In the genomic region with DNA sequence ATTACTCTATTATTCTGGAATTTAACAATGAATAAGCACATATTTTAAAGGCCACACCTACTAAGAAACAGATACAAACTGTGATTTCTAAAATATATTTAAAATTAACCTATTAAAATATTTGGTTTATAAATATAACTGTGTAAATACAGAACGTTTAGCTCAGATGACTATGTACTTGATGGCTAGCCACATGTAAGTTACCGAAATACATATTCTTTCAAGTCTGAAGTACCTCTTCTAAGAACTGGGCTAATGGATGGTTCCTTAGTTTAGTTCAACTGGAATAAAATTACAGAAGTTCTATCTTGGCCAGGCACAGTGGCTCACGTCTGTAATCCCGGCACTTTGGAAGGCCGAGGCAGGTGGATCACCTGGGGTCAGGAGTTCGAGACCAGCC, we compare ENCODE assay signal across 21 cellular contexts. TPM values are rescaled to one million over a fixed set of nuclear protein-coding genes. Genes with fewer than 3 reads are reported as not detected.
DNase-seq lines count a peak whose midpoint lies in the region; ATAC-seq, FAIRE-seq and TF ChIP-seq lines count a peak whose summit lies in the region.
"Had no signal": no experiment of that assay in that cellular context is flagged by ENCODE, and none has a peak within 500 bp of the region (broad histone marks: within the 10 kb centered on the region; RNA-seq: fewer than 3 reads in every experiment).

No MANE protein-coding gene starts in this region.

- TF ChIP-seq RAD21 in A549 (conservative IDR thresholded peaks at IDR 0.05 in 1 of 2, IDR thresholded peaks at IDR 0.05 in 1 of 2) = no peak

- POLR2A ChIA-PET in A549 (lab: Yijun Ruan, JAX) = no interaction called here

- no peak overlapping the region for H3K4me3 Mint-ChIP-seq in HFFc6
- no peak overlapping the region for H3K4me3 Mint-ChIP-seq in T-helper 17 cell
- H3K4me3 Mint-ChIP-seq: CD4-positive, CD25-positive, alpha-beta regulatory T cell; CD8-positive, alpha-beta memory T cell; H9 had no signal

- H3K27ac ChIP-seq in A549 (no peak overlapping the region), left lung (no peak overlapping the region)
- H3K27ac ChIP-seq: KMS-11 had no signal

- no peaks in the 10 kb centered on the region for H3K27me3 ChIP-seq in left lung

- H3K36me3 Mint-ChIP-seq in HFFc6 (ENCODE audit: low read depth) (peaks cover 12% of the 10 kb centered on the region), T-helper 17 cell (ENCODE audit: low read depth) (no peaks in the 10 kb centered on the region)

- H3K4me1 Mint-ChIP-seq in HFFc6 (ENCODE audit: low read depth) = peaks cover 18% of the 10 kb centered on the region
- peaks cover 5% of the 10 kb centered on the region for H3K4me1 Mint-ChIP-seq in T-helper 17 cell
- H3K4me1 Mint-ChIP-seq: CD8-positive, alpha-beta memory T cell had no signal

- H3K27ac Mint-ChIP-seq in HFFc6 (0 out of 2 replicates have a peak overlapping the region, but pooled peaks have one; percentile 24), T-helper 17 cell (no peak overlapping the region)
- H3K27ac Mint-ChIP-seq: CD4-positive, CD25-positive, alpha-beta regulatory T cell; H9 had no signal

- H3K36me3 ChIP-seq in left lung = no peaks in the 10 kb centered on the region

- no peaks in the 10 kb centered on the region for H3K27me3 Mint-ChIP-seq in HFFc6 (ENCODE audit: insufficient read depth)
- H3K27me3 Mint-ChIP-seq in T-helper 17 cell = no peaks in the 10 kb centered on the region
- H3K27me3 Mint-ChIP-seq: CD4-positive, CD25-positive, alpha-beta regulatory T cell; CD8-positive, alpha-beta memory T cell had no signal

- H3K4me3 ChIP-seq in A549 (no peak overlapping the region), left lung (no peak overlapping the region)

- DNase-seq in A549 (ENCODE audit: low read depth in 1 of 2, low spot score in 1 of 2) (no peak), HFFc6 (no peak), left lung (no peak), T-helper 17 cell (no peak), CD1c-positive myeloid dendritic cell (ENCODE audit: extremely low spot score) (no peak)
- DNase-seq: AML-193; CD4-positive, CD25-positive, alpha-beta regulatory T cell; CD8-positive, alpha-beta memory T cell; COR-L47; DMS 273 treated with DMSO at 0.1 percent for 48 hours; DMS53; DND-41; EL; GOT3; H9 had no signal

- 81% methylated on average over 6 of the region's 6 CpGs for WGBS in A549 (ENCODE audit: missing lambda C conversion rate)

- TF ChIP-seq CTCF in A549 (IDR thresholded peaks at IDR 0.05) (no peak), HFFc6 (IDR thresholded peaks at IDR 0.05) (no peak), left lung (IDR thresholded peaks at IDR 0.05) (no peak)

- no peak for TF ChIP-seq EP300 in A549 (IDR thresholded peaks at IDR 0.05)

- TF ChIP-seq POLR2A in A549 (IDR thresholded peaks at IDR 0.05; ENCODE audit: low read length) = no peak

- intact Hi-C loops in left lung (cut with DNase I) = no loop called here

- H3K4me1 ChIP-seq in A549 (no peaks in the 10 kb centered on the region), left lung (no peaks in the 10 kb centered on the region)

- FAIRE-seq in A549 (lab: Jason Lieb, UNC) = peak; percentile 51
- peak; percentile 41 for FAIRE-seq in TTC549 (lab: Jason Lieb, UNC)
- FAIRE-seq: GM12892 had no signal

- H3K9me3 Mint-ChIP-seq in HFFc6 = no peaks in the 10 kb centered on the region
- H3K9me3 Mint-ChIP-seq: CD4-positive, CD25-positive, alpha-beta regulatory T cell; H9 had no signal

- no peak for ATAC-seq in A549
- peak; percentile 74 for ATAC-seq in left lung
- ATAC-seq in GM18519 (IDR thresholded peaks at IDR 0.05; ENCODE audit: low FRiP score, unreplicated experiment) = no peak
- no peak for ATAC-seq in T-helper 17 cell
- no peak for ATAC-seq in GM21825 (IDR thresholded peaks at IDR 0.05; ENCODE audit: unreplicated experiment)

- H3K9me3 ChIP-seq in A549 = no peaks in the 10 kb centered on the region
- H3K9me3 ChIP-seq in left lung = no peaks in the 10 kb centered on the region
- H3K9me3 ChIP-seq in T-helper 17 cell (ENCODE audit: control insufficient read depth, low read length, poor library complexity, severe bottlenecking) = no peaks in the 10 kb centered on the region

- no peak overlapping the region for H3K4me2 ChIP-seq in A549
- H3K4me2 ChIP-seq: KMS-11 had no signal

- CTCF ChIA-PET in A549 (lab: Yijun Ruan, JAX) = no interaction called here

TF ChIP-seq in A549, 52 proteins besides CTCF, POLR2A, EP300 and RAD21:
- TF ChIP-seq, protein P1, sequence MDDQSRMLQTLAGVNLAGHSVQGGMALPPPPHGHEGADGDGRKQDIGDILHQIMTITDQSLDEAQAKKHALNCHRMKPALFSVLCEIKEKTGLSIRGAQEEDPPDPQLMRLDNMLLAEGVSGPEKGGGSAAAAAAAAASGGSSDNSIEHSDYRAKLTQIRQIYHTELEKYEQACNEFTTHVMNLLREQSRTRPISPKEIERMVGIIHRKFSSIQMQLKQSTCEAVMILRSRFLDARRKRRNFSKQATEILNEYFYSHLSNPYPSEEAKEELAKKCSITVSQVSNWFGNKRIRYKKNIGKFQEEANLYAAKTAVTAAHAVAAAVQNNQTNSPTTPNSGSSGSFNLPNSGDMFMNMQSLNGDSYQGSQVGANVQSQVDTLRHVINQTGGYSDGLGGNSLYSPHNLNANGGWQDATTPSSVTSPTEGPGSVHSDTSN (IDR thresholded peaks at IDR 0.05) = no peak
- TF ChIP-seq SREBF2 (IDR thresholded peaks at IDR 0.05) = no peak

RNA-seq across cellular contexts. Expression of a gene that starts 33.4 kb away (rescaled TPM):
- 1.2 and 1.5 TPM in 2 replicates for polyA plus RNA-seq in A549 (2011; rRNA removed)
- 0.78 and 1.2 TPM in 2 replicates for polyA plus RNA-seq in A549 (2012; cell fraction: cytosol; rRNA removed)
- 3.0 TPM in 2 replicates for polyA plus RNA-seq in A549 (2012; cell fraction: nucleus; rRNA removed)
- 0.41 to 0.51 TPM (median 0.46 TPM) in 3 replicates for polyA plus RNA-seq in A549 (2017; fragmentation: RNase III; extraction: RNeasy Plus Mini Kit Qiagen cat#74134 plus additional on column Dnase treatment)
- 1.7 and 2.0 TPM in 2 replicates for polyA minus RNA-seq in A549 (2011; rRNA and poly(A)+ RNA removed)
- under 1 TPM; 0.05 to 0.27 (median 0.23) TPM for total RNA-seq in HFFc6 (2021; fragmentation: NEBNext Ultra II Directional; extraction: Animal tissue kit (Norgen Biotek cat#: 25700))
- 1 to 10 TPM; 4.0 to 6.9 TPM for total RNA-seq in left lung
- under 1 TPM; 0.42 to 0.57 TPM for total RNA-seq in T-helper 17 cell
- total RNA-seq: G401 had no signal
